In the genomic region with DNA sequence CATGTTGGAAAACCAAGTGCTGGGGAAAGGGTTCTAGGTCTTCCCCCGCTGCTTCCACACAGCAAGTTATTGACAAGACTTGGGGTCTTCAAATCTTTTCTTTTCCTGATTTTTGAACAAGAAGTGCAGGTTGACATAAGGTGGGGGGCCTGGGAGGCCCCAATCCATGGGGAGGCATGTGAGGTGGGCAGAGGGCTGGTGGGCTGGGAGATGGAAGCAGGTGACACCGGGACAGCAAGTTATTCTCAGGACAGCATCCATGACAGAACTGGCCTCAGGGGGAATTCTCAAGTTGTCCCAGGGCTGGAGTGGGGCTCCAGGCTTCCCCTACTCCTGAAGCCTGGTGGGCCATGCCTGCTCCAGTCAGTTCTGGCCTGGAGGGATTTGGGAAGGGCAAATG, we compare ENCODE assay signal across 17 cellular contexts. TPM values are rescaled to one million over a fixed set of nuclear protein-coding genes. Genes with fewer than 3 reads are reported as not detected.
DNase-seq lines count a peak whose midpoint lies in the region; ATAC-seq, FAIRE-seq and TF ChIP-seq lines count a peak whose summit lies in the region.
"Had no signal": no experiment of that assay in that cellular context is flagged by ENCODE, and none has a peak within 500 bp of the region (broad histone marks: within the 10 kb centered on the region; RNA-seq: fewer than 3 reads in every experiment).

No MANE protein-coding gene starts in this region.

- H3K9ac ChIP-seq in BLaER1 treated with 17β-estradiol and CSF1 and Interleukin-3, amounts not matched to agents 10 nM and 100 nM, result no peak overlapping the region
- H3K9ac ChIP-seq in parathyroid adenoma, result no peak overlapping the region

- FAIRE-seq in GM12891 (lab: Jason Lieb, UNC), result no peak
- FAIRE-seq: A549, GM12892, HepG2, HTR-8/SVneo had no signal

- no peaks in the 10 kb centered on the region for H3K36me3 Mint-ChIP-seq in activated naive CD4-positive, alpha-beta T cell treated with anti-CD3 and anti-CD28 coated beads, Interleukin-2, amount 50 U/mL, for 72 hours
- H3K36me3 Mint-ChIP-seq: CD4-positive, CD25-positive, alpha-beta regulatory T cell had no signal

- H3K4me1 ChIP-seq in BLaER1 treated with 17β-estradiol and CSF1 and Interleukin-3, amounts not matched to agents 10 nM and 100 nM, result peaks cover 30 to 66% (median 56%) of the 10 kb centered on the region in 10 experiments
- H3K4me1 ChIP-seq in parathyroid adenoma, result peaks cover 38% of the 10 kb centered on the region

- ATAC-seq in activated naive CD4-positive, alpha-beta T cell treated with anti-CD3 and anti-CD28 coated beads, Interleukin-2, amount 50 U/mL, for 72 hours, result no peak
- ATAC-seq: A549 had no signal

- TF ChIP-seq CTCF in VCaP (conservative IDR thresholded peaks at IDR 0.05) (no peak), parathyroid adenoma (IDR thresholded peaks at IDR 0.05) (no peak)

- H3K4me3 ChIP-seq in BLaER1 treated with 17β-estradiol and CSF1 and Interleukin-3, amounts not matched to agents 10 nM and 100 nM, result no peak overlapping the region
- H3K4me3 ChIP-seq in parathyroid adenoma (ENCODE audit: low read depth, low read length) (no peak overlapping the region), MG63 (no peak overlapping the region)
- H3K4me3 ChIP-seq: A549 had no signal

- peaks cover 0 to 50% (median 27%) of the 10 kb centered on the region in 11 experiments; a peak in 16 of 22 replicates for H4K20me1 ChIP-seq in BLaER1 treated with 17β-estradiol and CSF1 and Interleukin-3, amounts not matched to agents 10 nM and 100 nM

- H2AFZ ChIP-seq in parathyroid adenoma, result no peak overlapping the region

- DNase-seq in MG63 (no peak), GM12891 (ENCODE audit: insufficient read length, low spot score) (no peak)
- no peak for DNase-seq in activated naive CD4-positive, alpha-beta T cell treated with anti-CD3 and anti-CD28 coated beads, Interleukin-2, amount 50 U/mL, for 72 hours (ENCODE audit: low spot score in 2 of 2)
- DNase-seq: Calu3; CD4-positive, CD25-positive, alpha-beta regulatory T cell; DMS79; HCEC 1CT had no signal

- no peak overlapping the region for H3K27ac Mint-ChIP-seq in activated naive CD4-positive, alpha-beta T cell treated with anti-CD3 and anti-CD28 coated beads, Interleukin-2, amount 50 U/mL, for 72 hours
- H3K27ac Mint-ChIP-seq: CD4-positive, CD25-positive, alpha-beta regulatory T cell had no signal

- no peaks in the 10 kb centered on the region; a peak in 1 of 22 replicates for H3K9me3 ChIP-seq in BLaER1 treated with 17β-estradiol and CSF1 and Interleukin-3, amounts not matched to agents 10 nM and 100 nM (replicated peaks in 1 of 11)
- H3K9me3 ChIP-seq in parathyroid adenoma (ENCODE audit: control insufficient read depth, low read length), result no peaks in the 10 kb centered on the region
- no peaks in the 10 kb centered on the region for H3K9me3 ChIP-seq in MG63
- H3K9me3 ChIP-seq: A549 had no signal

- no peaks in the 10 kb centered on the region for H3K36me3 ChIP-seq in BLaER1 treated with 17β-estradiol and CSF1 and Interleukin-3, amounts not matched to agents 10 nM and 100 nM
- H3K36me3 ChIP-seq in parathyroid adenoma (ENCODE audit: control insufficient read depth, insufficient read depth, low read length) (no peaks in the 10 kb centered on the region), MG63 (no peaks in the 10 kb centered on the region)

- peaks cover 69 to 94% (median 81%) of the 10 kb centered on the region in 11 experiments for H3K27me3 ChIP-seq in BLaER1 treated with 17β-estradiol and CSF1 and Interleukin-3, amounts not matched to agents 10 nM and 100 nM
- H3K27me3 ChIP-seq in parathyroid adenoma (ENCODE audit: control insufficient read depth, insufficient read depth, low read length), result no peaks in the 10 kb centered on the region
- H3K27me3 ChIP-seq in MG63, result no peaks in the 10 kb centered on the region

- H3K4me2 ChIP-seq in BLaER1 treated with 17β-estradiol and CSF1 and Interleukin-3, amounts not matched to agents 10 nM and 100 nM, result peak overlapping the region in 10 of 11 experiments; percentile 52 to 87 (median 82); a peak in 18 of 22 replicates
- no peak overlapping the region for H3K4me2 ChIP-seq in parathyroid adenoma (ENCODE audit: low read length)
- H3K4me2 ChIP-seq: A549 had no signal

- no peak overlapping the region for H3K27ac ChIP-seq in BLaER1 treated with 17β-estradiol and CSF1 and Interleukin-3, amounts not matched to agents 10 nM and 100 nM
- H3K27ac ChIP-seq in VCaP, result peak overlapping the region; percentile 37; the same call in 1 of the 2 replicates
- H3K27ac ChIP-seq in parathyroid adenoma, result peak overlapping the region; percentile 78
- H3K27ac ChIP-seq: A549 had no signal

- no peaks in the 10 kb centered on the region for H3K9me3 Mint-ChIP-seq in activated naive CD4-positive, alpha-beta T cell treated with anti-CD3 and anti-CD28 coated beads, Interleukin-2, amount 50 U/mL, for 72 hours
- H3K9me3 Mint-ChIP-seq: CD4-positive, CD25-positive, alpha-beta regulatory T cell had no signal

- no peak for TF ChIP-seq POLR2A in GM12891 (IDR thresholded peaks at IDR 0.05; ENCODE audit: low read depth, low read length)

- no peaks in the 10 kb centered on the region for H3K79me2 ChIP-seq in parathyroid adenoma

TF ChIP-seq in GM12891, 5 proteins besides CTCF, POLR2A, EP300 and RAD21:
- TF ChIP-seq PAX5 (IDR thresholded peaks at IDR 0.05; ENCODE audit: insufficient read depth, low read length, severe bottlenecking) (no peak), POU2F2 (IDR thresholded peaks at IDR 0.05; ENCODE audit: low read depth, low read length) (no peak), TAF1 (IDR thresholded peaks at IDR 0.05; ENCODE audit: low read depth, low read length) (no peak), SPI1 (IDR thresholded peaks at IDR 0.05; ENCODE audit: low read depth, low read length) (no peak), POLR2AphosphoS5 (IDR thresholded peaks at IDR 0.05; ENCODE audit: low read depth, low read length) (no peak)

RNA-seq across cellular contexts. Expression of a gene that starts 5.5 kb away (rescaled TPM):
- not detected in 2 replicates for total RNA-seq in MG63 (2014; rRNA removed; shearing (Covaris generic); ENCODE audit: low replicate concordance)
- not detected for polyA plus RNA-seq in GM12891 (2012; ENCODE audit: low read depth, missing spikeins)
- total RNA-seq in activated naive CD4-positive, alpha-beta T cell treated with anti-CD3 and anti-CD28 coated beads, Interleukin-2, amount 50 U/mL, for 72 hours, result under 1 TPM in 1 of 2 donors, not detected in 1; 0.11 TPM
- total RNA-seq: CD4-positive, CD25-positive, alpha-beta regulatory T cell; G401; HepG2 had no signal
- polyA plus RNA-seq: AG04450; BJ; CD4-positive, CD25-positive, alpha-beta regulatory T cell had no signal

RNA-seq across cellular contexts. Expression of a gene that starts 23.2 kb away (rescaled TPM):
- 24.6 and 67.6 TPM in 2 replicates for total RNA-seq in MG63 (2014; rRNA removed; shearing (Covaris generic); ENCODE audit: low replicate concordance)
- polyA plus RNA-seq in GM12891 (2012; ENCODE audit: low read depth, missing spikeins), result 9.9 TPM
- 10 to 100 TPM; 19.1 to 21.0 TPM for total RNA-seq in activated naive CD4-positive, alpha-beta T cell treated with anti-CD3 and anti-CD28 coated beads, Interleukin-2, amount 50 U/mL, for 72 hours

RNA-seq across cellular contexts. Expression of a gene that starts 57.4 kb away (rescaled TPM):
- total RNA-seq in MG63 (2014; rRNA removed; shearing (Covaris generic); ENCODE audit: low replicate concordance), result 43.8 and 60.7 TPM in 2 replicates
- 8.9 TPM for polyA plus RNA-seq in GM12891 (2012; ENCODE audit: low read depth, missing spikeins)
- total RNA-seq in activated naive CD4-positive, alpha-beta T cell treated with anti-CD3 and anti-CD28 coated beads, Interleukin-2, amount 50 U/mL, for 72 hours, result under 1 TPM; 0.16 to 0.39 TPM

Comparison
In these comparisons a context has a peak if more than half of its experiments do, and no peak if none do; other contexts are left out.
1. H3K27ac ChIP-seq: peak in VCaP (single experiment) and parathyroid adenoma (single experiment); none in BLaER1 treated with 17β-estradiol and CSF1 and Interleukin-3, amounts not matched to agents 10 nM and 100 nM (0 of 11).
2. RNA of a gene that starts 57.4 kb away (total RNA-seq): 43.8 to 60.7 TPM in MG63; 0.16 to 0.39 TPM in activated naive CD4-positive, alpha-beta T cell treated with anti-CD3 and anti-CD28 coated beads, Interleukin-2, amount 50 U/mL, for 72 hours; every median in the first group is over 10 times any median in the second.